Comparison of ENCODE assay signal across 1 cellular context in genomic region chr12:9971158-9971557, GRCh38.
TF ChIP-seq lines count a peak whose summit lies in the region.

Gene CLEC12A (plus strand): TSS chr12:9971409. CDS start chr12:9971597, 188 bp downstream.

TF ChIP-seq in GM23338, 12 proteins besides CTCF, POLR2A, EP300 and RAD21 (continued from another document):
- no peak for TF ChIP-seq ETS1 (IDR thresholded peaks at IDR 0.05)
- no peak for TF ChIP-seq STAT1 (IDR thresholded peaks at IDR 0.05; ENCODE audit: unreplicated experiment)
- TF ChIP-seq EZH2phosphoT487 (IDR thresholded peaks at IDR 0.05; ENCODE audit: unreplicated experiment): no peak
- no peak for TF ChIP-seq NANOG (IDR thresholded peaks at IDR 0.05; ENCODE audit: borderline replicate concordance)
- no peak for TF ChIP-seq ZNF462 (CRISPR knock-in tag; IDR thresholded peaks at IDR 0.05)
- TF ChIP-seq EZH2 (IDR thresholded peaks at IDR 0.05; ENCODE audit: low read depth, unreplicated experiment): no peak
